Comparison of ENCODE assay signal across 18 cellular contexts in genomic region chr10:100713049-100713858, GRCh38. TPM values are rescaled to one million over a fixed set of nuclear protein-coding genes. Genes with fewer than 3 reads are reported as not detected.
DNase-seq lines count a peak whose midpoint lies in the region; ATAC-seq and TF ChIP-seq lines count a peak whose summit lies in the region.
"Had no signal": no experiment of that assay in that cellular context is flagged by ENCODE, and none has a peak within 500 bp of the region (broad histone marks: within the 10 kb centered on the region; RNA-seq: fewer than 3 reads in every experiment).

No MANE protein-coding gene starts in this region.

- H3K9me3 Mint-ChIP-seq in progenitor cell of endocrine pancreas (ENCODE audit: low read depth), result no peaks in the 10 kb centered on the region

- no peaks in the 10 kb centered on the region for H3K9me3 ChIP-seq in iPS-18a (ENCODE audit: control insufficient read depth, low read depth, low read length)
- no peaks in the 10 kb centered on the region for H3K9me3 ChIP-seq in right lobe of liver

- DNase-seq in NCI-H748 (lab: John Stamatoyannopoulos, UW; ENCODE audit: unreplicated experiment) (peak; percentile 35), NCI-H748 treated with DMSO at 0.1 percent for 48 hours (lab: John Stamatoyannopoulos, UW) (no peak), NCI-H82 treated with DMSO at 0.1 percent for 48 hours (lab: John Stamatoyannopoulos, UW; ENCODE audit: unreplicated experiment) (peak; percentile 1), progenitor cell of endocrine pancreas (ENCODE audit: low spot score, unreplicated experiment) (no peak), posterior vena cava (ENCODE audit: low spot score) (no peak), right lobe of liver (no peak), erythroblast (lab: John Stamatoyannopoulos, UW) (no peak)
- DNase-seq: ACHN; activated CD8-positive, alpha-beta memory T cell treated with anti-CD3 and anti-CD28 coated beads, Interleukin-2, amount 50 U/mL, for 4 hours; DMS79; effector CD8-positive, alpha-beta T cell; NCI-H1048; NCI-H510A had no signal

- H3K4me3 ChIP-seq in iPS-18a (ENCODE audit: low read length) (peak overlapping the region; percentile 33), right lobe of liver (no peak overlapping the region)

- ATAC-seq in right lobe of liver, result no peak

- H3K36me3 ChIP-seq in iPS-18a (ENCODE audit: control insufficient read depth, low read depth, low read length) (no peaks in the 10 kb centered on the region), right lobe of liver (no peaks in the 10 kb centered on the region)

- no peaks in the 10 kb centered on the region for H3K36me3 Mint-ChIP-seq in progenitor cell of endocrine pancreas (ENCODE audit: insufficient read depth)

- no peaks in the 10 kb centered on the region for H3K4me1 ChIP-seq in iPS-18a (ENCODE audit: control insufficient read depth, low read depth, low read length)
- H3K4me1 ChIP-seq in right lobe of liver, result peaks cover 0 to 7% (median 0%) of the 10 kb centered on the region in 4 donors

- intact Hi-C loops in posterior vena cava (cut with DNase I) (no loop called here), right lobe of liver (cut with DNase I) (no loop called here)

- H3K27me3 Mint-ChIP-seq in progenitor cell of endocrine pancreas, result peaks cover 93% of the 10 kb centered on the region

- no peak for TF ChIP-seq POLR2A in right lobe of liver (IDR thresholded peaks at IDR 0.05)
- TF ChIP-seq POLR2A in erythroblast (IDR thresholded peaks at IDR 0.05; ENCODE audit: low read length), result no peak

- peaks cover 3% of the 10 kb centered on the region for H3K4me1 Mint-ChIP-seq in progenitor cell of endocrine pancreas (ENCODE audit: low read depth)

- H3K27me3 ChIP-seq in iPS-18a (ENCODE audit: control insufficient read depth, insufficient read depth, low read length) (peaks cover 100% of the 10 kb centered on the region), right lobe of liver (peaks cover 3 to 13% of the 10 kb centered on the region in 2 donors)

- 9% methylated on average over 18 of the region's 37 CpGs for WGBS in right lobe of liver (ENCODE audit: insufficient coverage, low coverage, low lambda C conversion rate, missing lambda C conversion rate)

- peak overlapping the region; percentile 40 for H3K4me3 Mint-ChIP-seq in progenitor cell of endocrine pancreas (ENCODE audit: low read depth)

- TF ChIP-seq CTCF in progenitor cell of endocrine pancreas (IDR thresholded peaks at IDR 0.05; ENCODE audit: unreplicated experiment), result no peak
- no peak for TF ChIP-seq CTCF in right lobe of liver (IDR thresholded peaks at IDR 0.05)

- no peak overlapping the region for H3K27ac ChIP-seq in iPS-18a (ENCODE audit: low read length)
- H3K27ac ChIP-seq in right lobe of liver, result no peak overlapping the region

- no peak overlapping the region for H3K27ac Mint-ChIP-seq in progenitor cell of endocrine pancreas

- no peak overlapping the region for H3K9ac ChIP-seq in iPS-18a (ENCODE audit: low read length)

RNA-seq across cellular contexts. Expression of gene PAX2, which starts 32.1 kb away (rescaled TPM):
- total RNA-seq in progenitor cell of endocrine pancreas, result not detected in 2 replicates
- not detected for total RNA-seq in posterior vena cava
- under 1 TPM in 1 of 6 experiments, not detected in 5; 0.24 TPM for total RNA-seq in right lobe of liver
- total RNA-seq: HT1080, mononuclear cell, skeletal muscle tissue, urinary bladder had no signal

Comparison
In these comparisons a context has a peak if more than half of its experiments do, and no peak if none do; other contexts are left out.
1. DNase-seq: peak in NCI-H748 (single experiment) and NCI-H82 treated with DMSO at 0.1 percent for 48 hours (single experiment); none in NCI-H748 treated with DMSO at 0.1 percent for 48 hours (single experiment), progenitor cell of endocrine pancreas (single experiment), posterior vena cava (single experiment), right lobe of liver (0 of 3) and erythroblast (0 of 2).